ENCODE assay signal across 14 cellular contexts in the genomic region with DNA sequence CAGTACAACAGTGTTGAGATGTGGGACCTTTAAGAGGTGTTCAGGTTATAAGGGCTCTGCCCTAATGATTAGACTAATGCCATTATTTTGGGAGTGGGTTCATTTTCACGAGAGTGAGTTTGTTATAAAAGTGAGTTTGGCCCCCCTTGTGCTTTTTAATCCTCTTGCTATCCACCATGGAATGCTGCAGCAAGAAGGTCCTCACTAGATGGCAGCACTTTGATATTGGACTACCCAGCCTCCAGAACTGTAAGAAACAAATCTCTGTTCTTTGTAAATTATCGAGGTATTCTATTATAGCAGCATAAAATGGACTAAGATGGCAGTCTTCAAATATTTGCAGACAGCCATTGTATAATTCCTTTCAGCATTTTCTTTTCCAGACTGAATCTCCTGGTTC.
A peak's percentile ranks its signal among the peaks of the same experiment; 100 is the strongest.
DNase-seq lines count a peak whose midpoint lies in the region; ATAC-seq and TF ChIP-seq lines count a peak whose summit lies in the region.
"Had no signal": no experiment of that assay in that cellular context is flagged by ENCODE, and none has a peak within 500 bp of the region (broad histone marks: within the 10 kb centered on the region; RNA-seq: fewer than 3 reads in every experiment).

No MANE protein-coding gene starts in this region.

- no peaks in the 10 kb centered on the region for H3K9me3 ChIP-seq in WERI-Rb-1 (ENCODE audit: severe bottlenecking)
- H3K9me3 ChIP-seq in lower lobe of right lung = no peaks in the 10 kb centered on the region
- H3K9me3 ChIP-seq: sigmoid colon, SJCRH30 had no signal

- intact Hi-C loops in lower lobe of right lung (cut with DNase I) = no loop called here

- H3K27me3 ChIP-seq in WERI-Rb-1 (ENCODE audit: insufficient read depth, low read depth, severe bottlenecking) = no peaks in the 10 kb centered on the region
- H3K27me3 ChIP-seq in lower lobe of right lung (ENCODE audit: low read depth) = no peaks in the 10 kb centered on the region
- H3K27me3 ChIP-seq: sigmoid colon, SJCRH30 had no signal

- H3K27ac ChIP-seq in WERI-Rb-1 (no peak overlapping the region), lower lobe of right lung (no peak overlapping the region)
- H3K27ac ChIP-seq: sigmoid colon, SJCRH30 had no signal

- H3K36me3 ChIP-seq in WERI-Rb-1 (no peaks in the 10 kb centered on the region), lower lobe of right lung (no peaks in the 10 kb centered on the region)
- H3K36me3 ChIP-seq: sigmoid colon, SJCRH30 had no signal

- DNase-seq in ELR (ENCODE audit: low read depth) (peak; percentile 33), WERI-Rb-1 (peak; percentile 15), lower lobe of right lung (no peak), GM19238 (ENCODE audit: insufficient read length, low spot score) (no peak), NCI-H1048 (lab: John Stamatoyannopoulos, UW) (no peak), NCI-H187 (lab: John Stamatoyannopoulos, UW) (no peak), superior temporal gyrus (ENCODE audit: extremely low spot score) (no peak)
- DNase-seq in Jurkat, Clone E6-1 (ENCODE audit: low read depth, low spot score) = peak; percentile 3
- DNase-seq: activated T-cell treated with anti-CD3 and anti-CD28 coated beads for 4 hours, HCEC 1CT, immature natural killer cell, sigmoid colon had no signal

- no peaks in the 10 kb centered on the region for H3K4me1 ChIP-seq in lower lobe of right lung
- H3K4me1 ChIP-seq: sigmoid colon, SJCRH30 had no signal

- ATAC-seq in lower lobe of right lung = peak in 1 of 2 donors; percentile 43
- ATAC-seq: stimulated activated effector memory CD8-positive, alpha-beta T cell treated with anti-CD3 and anti-CD28 coated beads, Interleukin-12 subunit alpha, Interleukin-12 subunit beta, amount 100 ng/mL, for 72 hours had no signal

- TF ChIP-seq CTCF in WERI-Rb-1 (IDR thresholded peaks at IDR 0.05; ENCODE audit: low read depth, low read length) (peak; percentile 51), lower lobe of right lung (IDR thresholded peaks at IDR 0.05) (peak; percentile 13)

- no peak overlapping the region for H3K4me3 ChIP-seq in Jurkat, Clone E6-1 (ENCODE audit: low read length)
- H3K4me3 ChIP-seq in WERI-Rb-1 (ENCODE audit: low read depth, low read length) (no peak overlapping the region), lower lobe of right lung (no peak overlapping the region)
- H3K4me3 ChIP-seq: sigmoid colon, SJCRH30 had no signal

Comparison
In these comparisons a context has a peak if more than half of its experiments do, and no peak if none do; other contexts are left out.
1. DNase-seq: peak in ELR (single experiment), Jurkat, Clone E6-1 (single experiment) and WERI-Rb-1 (single experiment); none in lower lobe of right lung (single experiment), GM19238 (single experiment), NCI-H1048 (single experiment), NCI-H187 (0 of 2) and superior temporal gyrus (single experiment).